In the genomic region with DNA sequence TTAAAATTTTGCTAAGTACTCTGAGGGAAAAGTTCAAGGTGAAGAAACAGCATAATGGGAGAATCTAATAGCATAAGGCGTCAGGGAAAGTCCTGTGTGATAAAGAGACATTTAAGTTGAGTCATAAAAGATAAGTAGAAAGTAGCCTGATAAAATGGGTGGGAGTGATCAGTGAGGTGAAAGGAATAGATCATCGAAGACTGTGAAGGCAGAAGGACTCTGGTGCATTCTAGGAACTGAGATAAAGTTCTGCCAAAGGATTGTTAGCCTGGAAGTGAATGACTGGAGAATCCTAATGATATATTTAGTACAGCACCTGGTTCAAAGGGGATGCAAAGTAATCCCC, we compare ENCODE assay signal across 12 cellular contexts.
DNase-seq lines count a peak whose midpoint lies in the region; ATAC-seq and TF ChIP-seq lines count a peak whose summit lies in the region.
"Had no signal": no experiment of that assay in that cellular context is flagged by ENCODE, and none has a peak within 500 bp of the region (broad histone marks: within the 10 kb centered on the region; RNA-seq: fewer than 3 reads in every experiment).

No MANE protein-coding gene starts in this region.

- peak overlapping the region in 5 of 6 donors; percentile 9 to 89 (median 51) for H3K27ac Mint-ChIP-seq in naive B cell
- H3K27ac Mint-ChIP-seq: activated CD4-positive, alpha-beta memory T cell treated with anti-CD3 and anti-CD28 coated beads for 36 hours had no signal

- peaks cover 21 to 30% (median 24%) of the 10 kb centered on the region in 3 donors for H3K4me1 Mint-ChIP-seq in naive B cell

- TF ChIP-seq POLR2A in thyroid gland (IDR thresholded peaks at IDR 0.05) = no peak

- peaks cover 6 to 35% (median 20%) of the 10 kb centered on the region in 7 donors for H3K9me3 Mint-ChIP-seq in naive B cell

- peak overlapping the region in 6 of 8 donors; percentile 32 to 79 (median 54) for H3K4me3 Mint-ChIP-seq in naive B cell
- H3K4me3 Mint-ChIP-seq: activated CD4-positive, alpha-beta memory T cell treated with anti-CD3 and anti-CD28 coated beads for 36 hours had no signal

- H3K36me3 Mint-ChIP-seq in naive B cell = peaks cover 0 to 8% of the 10 kb centered on the region in 2 donors
- H3K36me3 Mint-ChIP-seq: activated CD4-positive, alpha-beta memory T cell treated with anti-CD3 and anti-CD28 coated beads for 36 hours had no signal

- H3K27ac ChIP-seq in thyroid gland = no peak overlapping the region
- H3K27ac ChIP-seq: epithelial cell of prostate, KMS-11 had no signal

- no peak overlapping the region for H3K4me3 ChIP-seq in thyroid gland (replicated peaks in 1 of 3)

- WGBS in thyroid gland, 2 donors = 61 to 68% methylated on average over 2 of the region's 2 CpGs

- intact Hi-C loops in thyroid gland (cut with DNase I) = no loop called here

- DNase-seq in NCI-H82 treated with DMSO at 0.1 percent for 48 hours (lab: John Stamatoyannopoulos, UW; ENCODE audit: unreplicated experiment) (peak; percentile 90), naive B cell (no peak), activated gamma-delta T cell (lab: John Stamatoyannopoulos, UW) (no peak), thyroid gland (no peak)
- DNase-seq: SHP77 had no signal

- no peaks in the 10 kb centered on the region for H3K27me3 Mint-ChIP-seq in naive B cell
- H3K27me3 Mint-ChIP-seq: activated CD4-positive, alpha-beta memory T cell treated with anti-CD3 and anti-CD28 coated beads for 36 hours had no signal

- no peaks in the 10 kb centered on the region for H3K9me3 ChIP-seq in thyroid gland

- no peaks in the 10 kb centered on the region for H3K36me3 ChIP-seq in thyroid gland

- no peaks in the 10 kb centered on the region for H3K4me1 ChIP-seq in thyroid gland

- no peaks in the 10 kb centered on the region for H3K27me3 ChIP-seq in thyroid gland

- no peak for TF ChIP-seq CTCF in thyroid gland (IDR thresholded peaks at IDR 0.05)

- ATAC-seq in GM18907 (IDR thresholded peaks at IDR 0.05; ENCODE audit: unreplicated experiment) = peak; percentile 34
- peak; percentile 16 for ATAC-seq in HG02610 (IDR thresholded peaks at IDR 0.05; ENCODE audit: unreplicated experiment)
- ATAC-seq in naive B cell (ENCODE audit: low read depth in 2 of 2) = no peak
- ATAC-seq in GM21367 (IDR thresholded peaks at IDR 0.05; ENCODE audit: unreplicated experiment) = no peak
- ATAC-seq in GM21737 (IDR thresholded peaks at IDR 0.05; ENCODE audit: unreplicated experiment) = no peak

Comparison
In these comparisons a context has a peak if more than half of its experiments do, and no peak if none do; other contexts are left out.
1. ATAC-seq: peak in GM18907 (single experiment) and HG02610 (single experiment); none in naive B cell (0 of 2), GM21367 (single experiment) and GM21737 (single experiment).